ENCODE assay signal across 8 cellular contexts in genomic region chr6:127459231-127459641, GRCh38. TPM values are rescaled to one million over a fixed set of nuclear protein-coding genes. Genes with fewer than 3 reads are reported as not detected.
DNase-seq lines count a peak whose midpoint lies in the region; ATAC-seq, FAIRE-seq and TF ChIP-seq lines count a peak whose summit lies in the region.

Gene KIAA0408, minus strand, starts transcription at chr6:127459389. Its CDS starts 5,408 bp downstream, at chr6:127453981.

- no peaks in the 10 kb centered on the region for H3K79me2 ChIP-seq in endothelial cell of umbilical vein (ENCODE audit: control insufficient read depth, insufficient read depth, low read length)

- DNase-seq in A172 (ENCODE audit: low spot score) (peak; percentile 59), NCI-H2227 (lab: John Stamatoyannopoulos, UW; ENCODE audit: unreplicated experiment) (peak; percentile 36), endothelial cell of umbilical vein (ENCODE audit: low read depth, low spot score) (peak; percentile 23), NCI-H1092 (lab: John Stamatoyannopoulos, UW) (no peak)
- no peak for DNase-seq in stimulated activated naive CD8-positive, alpha-beta T cell treated with anti-CD3 and anti-CD28 coated beads, Interleukin-15, Interleukin-2, amounts not matched to agents 100 U/mL and 50 U/mL, for 24 hours

- no peaks in the 10 kb centered on the region for H3K27me3 Mint-ChIP-seq in nephron (ENCODE audit: low read depth)

- no peaks in the 10 kb centered on the region for H3K9me3 Mint-ChIP-seq in nephron

- H3K27me3 ChIP-seq in endothelial cell of umbilical vein (ENCODE audit: control insufficient read depth in 2 of 2, insufficient read depth in 2 of 2, low read length in 2 of 2), result peaks cover 0 to 5% of the 10 kb centered on the region in 2 experiments

- CTCF ChIA-PET in endothelial cell of umbilical vein (lab: Charles Lee), result interaction anchor here (1.0 to 2.8 kb wide), 8 partner anchors 11 to 181 kb away, joined by 3 to 21 read pairs (median 4); no protein-coding TSS in a partner anchor

- H3K27ac Mint-ChIP-seq in nephron, result peak within 1 kb of the TSS; percentile 94 to 97 (median 94)

- H3K4me1 Mint-ChIP-seq in nephron, result peaks cover 57% of the 10 kb centered on the region

- H3K36me3 ChIP-seq in endothelial cell of umbilical vein (ENCODE audit: control insufficient read depth in 2 of 2, extremely low read depth in 1 of 2, insufficient read depth in 2 of 2, low read length in 2 of 2), result no peaks in the 10 kb centered on the region

- no peaks in the 10 kb centered on the region for H3K9me3 ChIP-seq in endothelial cell of umbilical vein (replicated peaks; ENCODE audit: control insufficient read depth, insufficient read depth, low read length)

- H3K9me1 ChIP-seq in endothelial cell of umbilical vein (replicated peaks; ENCODE audit: control insufficient read depth, extremely low read depth, insufficient read depth, low read length), result no peaks in the 10 kb centered on the region

- no peak for TF ChIP-seq CTCF in endothelial cell of umbilical vein (IDR thresholded peaks at IDR 0.05; ENCODE audit: extremely low read depth in 1 of 2, insufficient read depth in 1 of 2, low read depth in 1 of 2, low read length in 2 of 2)
- no peak for TF ChIP-seq CTCF in nephron (IDR thresholded peaks at IDR 0.05; ENCODE audit: unreplicated experiment in 3 of 3)

- H2AFZ ChIP-seq in endothelial cell of umbilical vein (ENCODE audit: low read depth, low read length), result no peak within 1 kb of the TSS

- TF ChIP-seq POLR2A in endothelial cell of umbilical vein (IDR thresholded peaks at IDR 0.05; ENCODE audit: low read depth, low read length), result no peak

- no peak within 1 kb of the TSS for H3K4me3 ChIP-seq in endothelial cell of umbilical vein (replicated peaks in 1 of 3; ENCODE audit: insufficient read depth in 1 of 3, low read depth in 1 of 3, low read length in 3 of 3)

- intact Hi-C loops in endothelial cell of umbilical vein (cut with micrococcal nuclease), result no loop called here

- BruUV-seq in endothelial cell of umbilical vein (replicated peaks; lab: Mats Ljungman, UMichigan), result no TSS peak

- ATAC-seq in HG03108 (IDR thresholded peaks at IDR 0.05; ENCODE audit: unreplicated experiment), result no peak
- ATAC-seq in HG02970 (IDR thresholded peaks at IDR 0.05; ENCODE audit: low FRiP score, unreplicated experiment), result no peak
- no peak for ATAC-seq in stimulated activated naive CD8-positive, alpha-beta T cell treated with anti-CD3 and anti-CD28 coated beads, Interleukin-15, Interleukin-2, amounts not matched to agents 100 U/mL and 50 U/mL, for 24 hours

- no peak within 1 kb of the TSS for H3K9ac ChIP-seq in endothelial cell of umbilical vein (replicated peaks; ENCODE audit: extremely low read depth, insufficient read depth, low read length)

- no peaks in the 10 kb centered on the region for H3K4me1 ChIP-seq in endothelial cell of umbilical vein (ENCODE audit: control insufficient read depth, extremely low read depth, insufficient read depth, low read length)

- peak within 1 kb of the TSS; percentile 66 to 92 (median 80) for H3K4me3 Mint-ChIP-seq in nephron

- H3K27ac ChIP-seq in endothelial cell of umbilical vein (ENCODE audit: insufficient read depth, low read depth, low read length), result no peak within 1 kb of the TSS

- FAIRE-seq in endothelial cell of umbilical vein (lab: Jason Lieb, UNC), result no peak

- H4K20me1 ChIP-seq in endothelial cell of umbilical vein (replicated peaks; ENCODE audit: control insufficient read depth, extremely low read depth, insufficient read depth, low read length), result no peaks in the 10 kb centered on the region

- H3K36me3 Mint-ChIP-seq in nephron (ENCODE audit: low read depth), result no peaks in the 10 kb centered on the region

- H3K4me2 ChIP-seq in endothelial cell of umbilical vein (ENCODE audit: insufficient read depth, low read length), result no peak within 1 kb of the TSS

- dilution Hi-C loops in endothelial cell of umbilical vein (cut with MboI; ENCODE audit: extremely low pct_ligation_motif_present, low sequenced_read_pairs), result no loop called here

- POLR2A ChIA-PET in endothelial cell of umbilical vein (lab: Charles Lee), result no interaction called here

TF ChIP-seq in endothelial cell of umbilical vein, 7 proteins besides CTCF, POLR2A, EP300 and RAD21:
- no peak for TF ChIP-seq GATA2 (IDR thresholded peaks at IDR 0.05; ENCODE audit: insufficient read depth, insufficient read length, low read depth, low read length)
- TF ChIP-seq MYC (IDR thresholded peaks at IDR 0.05; ENCODE audit: low read depth, low read length), result no peak
- TF ChIP-seq FOS (IDR thresholded peaks at IDR 0.05; ENCODE audit: borderline replicate concordance, insufficient read depth, low read length), result no peak
- TF ChIP-seq EZH2 (IDR thresholded peaks at IDR 0.05; ENCODE audit: borderline replicate concordance, low read depth, low read length, severe bottlenecking), result no peak
- no peak for TF ChIP-seq JUN (IDR thresholded peaks at IDR 0.05; ENCODE audit: borderline replicate concordance, insufficient read depth, insufficient read length, low read depth)
- TF ChIP-seq, protein P1, sequence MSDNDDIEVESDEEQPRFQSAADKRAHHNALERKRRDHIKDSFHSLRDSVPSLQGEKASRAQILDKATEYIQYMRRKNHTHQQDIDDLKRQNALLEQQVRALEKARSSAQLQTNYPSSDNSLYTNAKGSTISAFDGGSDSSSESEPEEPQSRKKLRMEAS (IDR thresholded peaks at IDR 0.05; ENCODE audit: insufficient read depth, insufficient read length), result no peak
- no peak for TF ChIP-seq POLR2AphosphoS5 (IDR thresholded peaks at IDR 0.05; ENCODE audit: insufficient read depth, low read depth, low read length)
TF ChIP-seq in endothelial cell of umbilical vein: peak in this region for 0.

RNA-seq across cellular contexts. Expression of gene KIAA0408, which starts in this region (rescaled TPM):
- total RNA-seq in A172 (2014; rRNA removed; shearing (Covaris generic)), result 0.09 and 0.60 TPM in 2 replicates
- not detected in 2 replicates for total RNA-seq in endothelial cell of umbilical vein
- not detected in 2 replicates for polyA plus RNA-seq in endothelial cell of umbilical vein
- polyA plus RNA-seq in endothelial cell of umbilical vein (2011; cell fraction: cytosol; rRNA removed), result not detected in 2 replicates
- polyA plus RNA-seq in endothelial cell of umbilical vein (2011; cell fraction: nucleus; rRNA removed), result not detected in 2 replicates
- polyA plus RNA-seq in endothelial cell of umbilical vein (2012), result not detected in 2 replicates
- polyA minus RNA-seq in endothelial cell of umbilical vein, result not detected in 2 replicates
- not detected for polyA minus RNA-seq in endothelial cell of umbilical vein (2011; cell fraction: cytosol; rRNA and poly(A)+ RNA removed)
- not detected in 2 replicates for polyA minus RNA-seq in endothelial cell of umbilical vein (2011; cell fraction: nucleus; rRNA and poly(A)+ RNA removed)

Comparison
In these comparisons a context has a peak if more than half of its experiments do, and no peak if none do; other contexts are left out.
1. Peak in DNase-seq in A172; RNA of the gene not detected or under 1 TPM.
2. Peak in DNase-seq in endothelial cell of umbilical vein; RNA of the gene not detected or under 1 TPM.